In the genomic region with DNA sequence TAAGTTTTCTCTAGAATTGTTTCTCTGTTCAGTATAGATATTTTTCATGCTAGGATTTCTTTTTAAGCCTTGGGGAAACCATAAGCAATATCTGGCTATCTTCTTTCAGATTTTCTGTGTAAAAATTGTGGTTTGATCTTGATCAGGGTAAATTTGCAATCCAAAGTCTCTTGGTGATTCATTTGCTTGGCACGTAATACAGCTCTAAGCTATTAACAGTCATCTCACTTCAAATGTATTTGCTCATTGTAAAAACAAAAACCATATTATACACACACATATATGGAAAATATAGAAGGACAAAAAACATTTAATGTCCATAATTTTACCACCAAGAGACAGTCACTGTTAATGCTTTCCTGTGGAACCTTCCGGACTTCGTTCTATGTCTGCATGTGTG, we compare ENCODE assay signal across 20 cellular contexts.
DNase-seq lines count a peak whose midpoint lies in the region; ATAC-seq and TF ChIP-seq lines count a peak whose summit lies in the region.
"Had no signal": no experiment of that assay in that cellular context is flagged by ENCODE, and none has a peak within 500 bp of the region (broad histone marks: within the 10 kb centered on the region; RNA-seq: fewer than 3 reads in every experiment).

No MANE protein-coding gene starts in this region.

- intact Hi-C loops in CD14-positive monocyte (cut with micrococcal nuclease) = no loop called here

- peaks cover 0 to 2% (median 0%) of the 10 kb centered on the region in 7 donors for H3K9me3 Mint-ChIP-seq in CD14-positive monocyte
- H3K9me3 Mint-ChIP-seq: activated T-cell treated with anti-CD3 and anti-CD28 coated beads, Interleukin-2, amount 50 U/mL, for 72 hours had no signal

- no peak for TF ChIP-seq CTCF in RWPE1 (conservative IDR thresholded peaks at IDR 0.05; ENCODE audit: low read depth)
- no peak for TF ChIP-seq CTCF in osteoblast (IDR thresholded peaks at IDR 0.05; ENCODE audit: extremely low read depth, low read depth, low read length)
- TF ChIP-seq CTCF in CD14-positive monocyte (IDR thresholded peaks at IDR 0.05) = no peak

- H3K4me2 ChIP-seq in osteoblast (ENCODE audit: insufficient read depth, low read length) = peak overlapping the region; percentile 2

- no peak overlapping the region for H3K27ac Mint-ChIP-seq in CD14-positive monocyte
- H3K27ac Mint-ChIP-seq: activated T-cell treated with anti-CD3 and anti-CD28 coated beads, Interleukin-2, amount 50 U/mL, for 72 hours had no signal

- H3K4me3 Mint-ChIP-seq in CD14-positive monocyte = no peak overlapping the region
- H3K4me3 Mint-ChIP-seq: activated T-cell treated with anti-CD3 and anti-CD28 coated beads, Interleukin-2, amount 50 U/mL, for 72 hours had no signal

- no peaks in the 10 kb centered on the region for H3K36me3 Mint-ChIP-seq in CD14-positive monocyte

- H4K20me1 ChIP-seq in osteoblast (ENCODE audit: insufficient read depth, low read length) = no peaks in the 10 kb centered on the region

- DNase-seq in ELR (ENCODE audit: low read depth) (peak; percentile 75), RWPE1 (ENCODE audit: low spot score) (peak; percentile 74), epithelial cell of prostate (ENCODE audit: low read depth, low spot score) (no peak), osteoblast (ENCODE audit: insufficient read length, low spot score, missing footprints) (no peak), KG1 (lab: John Stamatoyannopoulos, UW) (no peak), CD14-positive monocyte (ENCODE audit: low spot score) (no peak), DMS53 treated with DMSO at 0.1 percent for 48 hours (lab: John Stamatoyannopoulos, UW; ENCODE audit: unreplicated experiment) (no peak)
- DNase-seq: activated CD4-positive, alpha-beta T cell treated with anti-CD3 and anti-CD28 coated beads, Interleukin-2, amount 50 U/mL, for 48 hours; activated T-cell treated with anti-CD3 and anti-CD28 coated beads, Interleukin-2, amount 50 U/mL, for 72 hours; AML-193; hypothalamus; left colon; NCI-H2107; NCI-H774; occipital lobe; Peyer's patch; stimulated activated CD4-positive, alpha-beta T cell treated with anti-CD3 and anti-CD28 coated beads, Interleukin-4, amount 100 ng/mL, for 1 hour; SW 1271 had no signal

- no peak overlapping the region for H3K27ac ChIP-seq in RWPE1
- H3K27ac ChIP-seq in epithelial cell of prostate = peak overlapping the region; percentile 30
- no peak overlapping the region for H3K27ac ChIP-seq in osteoblast (ENCODE audit: low read depth, low read length)
- H3K27ac ChIP-seq: Peyer's patch had no signal

- H3K4me1 ChIP-seq in osteoblast (ENCODE audit: insufficient read depth, low read length) = peaks cover 12% of the 10 kb centered on the region
- H3K4me1 ChIP-seq: Peyer's patch had no signal

- no peak overlapping the region for H2AFZ ChIP-seq in osteoblast (ENCODE audit: low read length)

- no peak for ATAC-seq in GM21381 (IDR thresholded peaks at IDR 0.05; ENCODE audit: unreplicated experiment)
- ATAC-seq: activated T-cell treated with anti-CD3 and anti-CD28 coated beads, Interleukin-2, amount 50 U/mL, for 72 hours; HCT116; left colon had no signal

- peaks cover 5% of the 10 kb centered on the region for H3K4me1 Mint-ChIP-seq in CD14-positive monocyte

- H3K79me2 ChIP-seq in osteoblast (ENCODE audit: insufficient read depth, low read length) = no peaks in the 10 kb centered on the region

- peaks cover 0 to 7% (median 3%) of the 10 kb centered on the region in 3 donors for H3K27me3 Mint-ChIP-seq in CD14-positive monocyte (ENCODE audit: low read depth in 3 of 3)

- H3K27me3 ChIP-seq in osteoblast (ENCODE audit: insufficient read depth, low read length) = no peaks in the 10 kb centered on the region
- H3K27me3 ChIP-seq: Peyer's patch had no signal

- H3K36me3 ChIP-seq in osteoblast (ENCODE audit: insufficient read depth, low read length) = no peaks in the 10 kb centered on the region
- H3K36me3 ChIP-seq: Peyer's patch had no signal

- POLR2A ChIA-PET in RWPE1 (lab: Yijun Ruan, JAX; ENCODE audit: low non-redundant PET) = no interaction called here

- H3K9me3 ChIP-seq in osteoblast (ENCODE audit: low read depth, low read length) = no peaks in the 10 kb centered on the region
- H3K9me3 ChIP-seq: Peyer's patch had no signal

- no peak overlapping the region for H3K4me3 ChIP-seq in osteoblast (ENCODE audit: insufficient read depth, low read length)
- H3K4me3 ChIP-seq: Peyer's patch had no signal

- CTCF ChIA-PET in RWPE1 (lab: Yijun Ruan, JAX) = interaction anchor here (0.6 kb wide), 1 partner anchor 64 kb away, joined by 5 read pairs; no protein-coding TSS in a partner anchor

Comparison
In these comparisons a context has a peak if more than half of its experiments do, and no peak if none do; other contexts are left out.
1. DNase-seq: peak in ELR (single experiment) and RWPE1 (single experiment); none in epithelial cell of prostate (single experiment), osteoblast (single experiment), KG1 (single experiment), CD14-positive monocyte (single experiment) and DMS53 treated with DMSO at 0.1 percent for 48 hours (single experiment).